ENCODE assay signal across 22 cellular contexts in genomic region chr4:17770845-17771244, GRCh38. TPM values are rescaled to one million over a fixed set of nuclear protein-coding genes. Genes with fewer than 3 reads are reported as not detected.
A peak's percentile ranks its signal among the peaks of the same experiment; 100 is the strongest.
DNase-seq lines count a peak whose midpoint lies in the region; ATAC-seq, FAIRE-seq and TF ChIP-seq lines count a peak whose summit lies in the region.
"Had no signal": no experiment of that assay in that cellular context is flagged by ENCODE, and none has a peak within 500 bp of the region (broad histone marks: within the 10 kb centered on the region; RNA-seq: fewer than 3 reads in every experiment).

No MANE protein-coding gene starts in this region.

- 0% methylated on average over 4 of the region's 4 CpGs for WGBS in K562 (ENCODE audit: insufficient coverage, low coverage, missing lambda C conversion rate)
- 38 to 45% methylated on average over 4 of the region's 4 CpGs for WGBS in esophagus squamous epithelium, 2 donors

- no peaks in the 10 kb centered on the region for H3K79me2 ChIP-seq in K562 (ENCODE audit: control insufficient read depth, insufficient read depth, low read length)

- H2AFZ ChIP-seq in K562 (ENCODE audit: low read depth, low read length), result no peak overlapping the region
- H2AFZ ChIP-seq: GM23248 had no signal

- in situ Hi-C loops in K562 (cut with MboI), result no loop called here

- no peak overlapping the region for H3K9ac ChIP-seq in K562 (ENCODE audit: insufficient read depth in 1 of 2, low read depth in 2 of 2, low read length in 2 of 2)
- H3K9ac ChIP-seq in skeletal muscle tissue (ENCODE audit: low read depth in 1 of 3, low read length in 3 of 3), result no peak overlapping the region
- H3K9ac ChIP-seq: GM23248 had no signal

- no peaks in the 10 kb centered on the region for H4K20me1 ChIP-seq in K562 (replicated peaks; ENCODE audit: control insufficient read depth, insufficient read depth, low read length)

- H3K27me3 ChIP-seq in K562 (ENCODE audit: control insufficient read depth in 2 of 2, insufficient read depth in 2 of 2, low read length in 2 of 2), result peaks cover 0 to 17% of the 10 kb centered on the region in 2 experiments; a peak in 2 of 5 replicates
- no peaks in the 10 kb centered on the region for H3K27me3 ChIP-seq in esophagus squamous epithelium
- no peaks in the 10 kb centered on the region for H3K27me3 ChIP-seq in skeletal muscle tissue (ENCODE audit: control insufficient read depth in 3 of 3, insufficient read depth in 3 of 3, low read length in 3 of 3)
- H3K27me3 ChIP-seq: BE2C had no signal

- H3K27ac ChIP-seq in K562 (ENCODE audit: extremely low read depth, low read depth, low read length), result no peak overlapping the region
- peak overlapping the region; percentile 42 to 83 (median 66) for H3K27ac ChIP-seq in esophagus squamous epithelium
- H3K27ac ChIP-seq in skeletal muscle tissue (ENCODE audit: low read depth, low read length), result peak overlapping the region; percentile 68
- H3K27ac ChIP-seq: GM23248 had no signal

- CTCF ChIA-PET in K562 (lab: Yijun Ruan, JAX; ENCODE audit: low intra/inter-chr PET ratio), result no interaction called here

- FAIRE-seq in K562 (lab: Jason Lieb, UNC), result peak; percentile 35
- FAIRE-seq: A204.1, G401.6, HTR-8/SVneo had no signal

- H3K4me3 ChIP-seq in K562 (no peak overlapping the region), esophagus squamous epithelium (no peak overlapping the region), skeletal muscle tissue (ENCODE audit: low read length in 3 of 3) (peak overlapping the region in 2 of 3 donors; percentile 31 to 44)
- H3K4me3 ChIP-seq: GM23248 had no signal

- H3K4me1 ChIP-seq in K562 (replicated peaks in 1 of 2; ENCODE audit: control insufficient read depth in 2 of 2, insufficient read depth in 2 of 2, low read length in 2 of 2) (peaks cover 0 to 7% of the 10 kb centered on the region in 2 experiments; a peak in 2 of 5 replicates), esophagus squamous epithelium (peaks cover 0 to 17% (median 0%) of the 10 kb centered on the region in 3 donors), skeletal muscle tissue (ENCODE audit: control insufficient read depth in 3 of 3, insufficient read depth in 3 of 3, low read length in 3 of 3) (peaks cover 4 to 16% (median 5%) of the 10 kb centered on the region in 3 donors)
- H3K4me1 ChIP-seq: BE2C, Caco-2 had no signal

- intact Hi-C loops in K562 (cut with micrococcal nuclease) (no loop called here), esophagus squamous epithelium (cut with DNase I) (no loop called here)

- H3K9me3 ChIP-seq in K562 (replicated peaks; ENCODE audit: control insufficient read depth, insufficient read depth, low read depth, low read length) (peaks cover under 1% of the 10 kb centered on the region; the same call in 1 of the 2 replicates), esophagus squamous epithelium (peaks cover 0 to 7% (median 0%) of the 10 kb centered on the region in 3 donors), skeletal muscle tissue (ENCODE audit: control insufficient read depth in 3 of 3, low read length in 3 of 3) (no peaks in the 10 kb centered on the region)
- H3K9me3 ChIP-seq: BE2C, Caco-2 had no signal

- no TSS peak for BruUV-seq in K562 (replicated peaks; lab: Mats Ljungman, UMichigan)

- TF ChIP-seq CTCF in K562 (IDR thresholded peaks at IDR 0.05 in 2 of 3, conservative IDR thresholded peaks at IDR 0.05 in 1 of 3; ENCODE audit: insufficient read depth in 2 of 3, low read depth in 1 of 3, low read length in 3 of 3), result no peak
- no peak for TF ChIP-seq CTCF in esophagus squamous epithelium (IDR thresholded peaks at IDR 0.05)

- POLR2A ChIA-PET in K562 (lab: Yijun Ruan, JAX), result interaction anchor here (1.1 kb wide), 1 partner anchor 19 kb away, joined by 3 read pairs; no protein-coding TSS in a partner anchor

- no peak for TF ChIP-seq EP300 in K562 (IDR thresholded peaks at IDR 0.05; ENCODE audit: low read length)

- no peak overlapping the region for H3K4me2 ChIP-seq in K562 (ENCODE audit: insufficient read depth, low read length)

- DNase-seq in OCI-M1 (lab: John Stamatoyannopoulos, UW) (peak; percentile 55), K562 (ENCODE audit: extremely low read depth in 1 of 4, low spot score in 3 of 4) (peak in 1 of 4 experiments; percentile 14), esophagus squamous epithelium (lab: John Stamatoyannopoulos, UW) (no peak), KG1 (lab: John Stamatoyannopoulos, UW) (no peak), cortex of kidney (lab: John Stamatoyannopoulos, UW) (no peak), GOT3 (lab: John Stamatoyannopoulos, UW) (no peak)
- DNase-seq: Caco-2; CD4-positive, CD25-positive, alpha-beta regulatory T cell; GM23248; HCEC 1CT; IMR-90; NCI-H1092 treated with DMSO at 0.1 percent for 48 hours; NCI-H146; NCI-H2081; NCI-H774 had no signal

- TF ChIP-seq POLR2A in K562 (conservative IDR thresholded peaks at IDR 0.05) (no peak), esophagus squamous epithelium (IDR thresholded peaks at IDR 0.05) (no peak)

- no peak for TF ChIP-seq RAD21 in K562 (CRISPR knock-in tag; conservative IDR thresholded peaks at IDR 0.05 in 1 of 2, IDR thresholded peaks at IDR 0.05 in 1 of 2)

- H3K36me3 ChIP-seq in K562 (ENCODE audit: control insufficient read depth, insufficient read depth, low read length) (no peaks in the 10 kb centered on the region), esophagus squamous epithelium (no peaks in the 10 kb centered on the region), skeletal muscle tissue (ENCODE audit: control insufficient read depth in 3 of 3, insufficient read depth in 3 of 3, low read length in 3 of 3) (no peaks in the 10 kb centered on the region)
- H3K36me3 ChIP-seq: BE2C had no signal

- no peak; the same call in 2 of the 3 replicates for ATAC-seq in K562

- H3K9me1 ChIP-seq in K562 (ENCODE audit: control insufficient read depth, insufficient read depth, low read length), result no peaks in the 10 kb centered on the region

RNA-seq across cellular contexts. Expression of gene FAM184B, which starts 10.6 kb away (rescaled TPM):
- not detected in 2 replicates for total RNA-seq in K562 (2011; cell fraction: chromatin; rRNA removed; ENCODE audit: low replicate concordance)
- not detected in 2 replicates for total RNA-seq in K562 (2011; cell fraction: nucleolus; rRNA removed)
- not detected in 2 replicates for total RNA-seq in K562 (2011; cell fraction: nucleoplasm; rRNA removed)
- total RNA-seq in K562 (2014; rRNA removed) (0.04 TPM in 1 of 2 replicates, not detected in the other), K562 (2014; rRNA removed; fragmentation: Illumina TruSeq; extraction: Trizol) (not detected in 2 replicates), K562 (2015; rRNA removed; fragmentation: Illumina TruSeq; extraction: Trizol) (not detected in 2 replicates), K562 (2021) (not detected in 2 replicates), esophagus squamous epithelium (under 1 TPM; 0.18 to 0.76 (median 0.19) TPM), skeletal muscle tissue (4.2 TPM)
- polyA plus RNA-seq in K562 (2011; rRNA removed) (not detected in 2 replicates), K562 (2014; fragmentation: Illumina TruSeq; extraction: Trizol) (not detected in 2 replicates), K562 (2014; fragmentation: Nextera tagmentation; extraction: Ambion mirVana) (not detected), K562 (2014; rRNA removed) (not detected in 2 replicates)
- not detected in 2 replicates for polyA plus RNA-seq in K562 (2011; cell fraction: cytosol; rRNA removed)
- not detected in 2 replicates for polyA plus RNA-seq in K562 (2011; cell fraction: nucleus; rRNA removed)
- polyA plus RNA-seq in K562 (2012), result not detected in 2 replicates
- polyA minus RNA-seq in K562 (2011; rRNA and poly(A)+ RNA removed), result not detected in 2 replicates
- not detected in 2 replicates for polyA minus RNA-seq in K562 (2011; cell fraction: cytosol; rRNA and poly(A)+ RNA removed)
- not detected in 2 replicates for polyA minus RNA-seq in K562 (2011; cell fraction: nucleus; rRNA and poly(A)+ RNA removed)
- total RNA-seq: Caco-2; CD4-positive, CD25-positive, alpha-beta regulatory T cell; GM23248; LHCN-M2; OCI-LY7 had no signal

RNA-seq across cellular contexts. Expression of gene DCAF16, which starts 39.7 kb away (rescaled TPM):
- total RNA-seq in K562 (2011; cell fraction: chromatin; rRNA removed; ENCODE audit: low replicate concordance), result 66.5 and 95.8 TPM in 2 replicates
- 40.5 and 45.7 TPM in 2 replicates for total RNA-seq in K562 (2011; cell fraction: nucleolus; rRNA removed)
- 69.2 and 104 TPM in 2 replicates for total RNA-seq in K562 (2011; cell fraction: nucleoplasm; rRNA removed)
- total RNA-seq in K562 (2014; rRNA removed), result 69.3 and 76.5 TPM in 2 replicates
- 67.8 and 77.4 TPM in 2 replicates for total RNA-seq in K562 (2014; rRNA removed; fragmentation: Illumina TruSeq; extraction: Trizol)
- total RNA-seq in K562 (2015; rRNA removed; fragmentation: Illumina TruSeq; extraction: Trizol), result 62.8 and 71.8 TPM in 2 replicates
- 77.5 and 82.8 TPM in 2 replicates for total RNA-seq in K562 (2021)
- polyA plus RNA-seq in K562 (2011; rRNA removed), result 81.6 and 84.1 TPM in 2 replicates
- 33.8 and 46.6 TPM in 2 replicates for polyA plus RNA-seq in K562 (2011; cell fraction: cytosol; rRNA removed)
- polyA plus RNA-seq in K562 (2011; cell fraction: nucleus; rRNA removed), result 68.6 and 69.7 TPM in 2 replicates
- 36.6 and 44.9 TPM in 2 replicates for polyA plus RNA-seq in K562 (2012)
- polyA plus RNA-seq in K562 (2014; fragmentation: Illumina TruSeq; extraction: Trizol), result 58.0 and 68.3 TPM in 2 replicates
- polyA plus RNA-seq in K562 (2014; fragmentation: Nextera tagmentation; extraction: Ambion mirVana), result 10 to 100 TPM; 20.5 to 23.8 TPM
- 48.8 and 49.5 TPM in 2 replicates for polyA plus RNA-seq in K562 (2014; rRNA removed)
- 77.5 and 80.3 TPM in 2 replicates for polyA minus RNA-seq in K562 (2011; rRNA and poly(A)+ RNA removed)
- polyA minus RNA-seq in K562 (2011; cell fraction: cytosol; rRNA and poly(A)+ RNA removed), result 53.7 and 54.0 TPM in 2 replicates
- 35.4 and 53.0 TPM in 2 replicates for polyA minus RNA-seq in K562 (2011; cell fraction: nucleus; rRNA and poly(A)+ RNA removed)
- total RNA-seq in esophagus squamous epithelium, result 10 to 100 TPM in 2 of 4 donors, 1 to 10 TPM in 2; 5.6 to 28.2 (median 12.2) TPM
- 23.0 TPM for total RNA-seq in skeletal muscle tissue

RNA-seq across cellular contexts. Expression of gene NCAPG, which starts 39.9 kb away (rescaled TPM):
- total RNA-seq in K562 (2011; cell fraction: chromatin; rRNA removed; ENCODE audit: low replicate concordance), result 53.0 and 175 TPM in 2 replicates
- 22.2 and 24.9 TPM in 2 replicates for total RNA-seq in K562 (2011; cell fraction: nucleolus; rRNA removed)
- total RNA-seq in K562 (2011; cell fraction: nucleoplasm; rRNA removed), result 39.8 and 43.6 TPM in 2 replicates
- total RNA-seq in K562 (2014; rRNA removed) (53.0 and 56.6 TPM in 2 replicates), K562 (2014; rRNA removed; fragmentation: Illumina TruSeq; extraction: Trizol) (102 and 119 TPM in 2 replicates), K562 (2015; rRNA removed; fragmentation: Illumina TruSeq; extraction: Trizol) (74.8 and 76.7 TPM in 2 replicates), K562 (2021) (72.9 and 73.4 TPM in 2 replicates), esophagus squamous epithelium (10 to 100 TPM in 2 of 4 donors, 1 to 10 TPM in 2; 3.8 to 19.4 (median 12.5) TPM), skeletal muscle tissue (8.4 TPM)
- polyA plus RNA-seq in K562 (2011; rRNA removed) (62.8 and 102 TPM in 2 replicates), K562 (2014; fragmentation: Illumina TruSeq; extraction: Trizol) (62.8 and 65.3 TPM in 2 replicates), K562 (2014; fragmentation: Nextera tagmentation; extraction: Ambion mirVana) (10 to 100 TPM; 25.6 to 30.5 TPM), K562 (2014; rRNA removed) (55.6 and 63.4 TPM in 2 replicates)
- polyA plus RNA-seq in K562 (2011; cell fraction: cytosol; rRNA removed), result 12.7 and 24.5 TPM in 2 replicates
- polyA plus RNA-seq in K562 (2011; cell fraction: nucleus; rRNA removed), result 43.1 and 68.4 TPM in 2 replicates
- polyA plus RNA-seq in K562 (2012), result 50.5 and 51.2 TPM in 2 replicates
- 122 and 127 TPM in 2 replicates for polyA minus RNA-seq in K562 (2011; rRNA and poly(A)+ RNA removed)
- polyA minus RNA-seq in K562 (2011; cell fraction: cytosol; rRNA and poly(A)+ RNA removed), result 23.3 and 38.6 TPM in 2 replicates
- polyA minus RNA-seq in K562 (2011; cell fraction: nucleus; rRNA and poly(A)+ RNA removed), result 47.9 and 83.9 TPM in 2 replicates

Comparison
In these comparisons a context has a peak if more than half of its experiments do, and no peak if none do; other contexts are left out.
1. H3K4me3 ChIP-seq: peak in skeletal muscle tissue (2 of 3); none in K562 (single experiment) and esophagus squamous epithelium (0 of 4).